In the genomic region with DNA sequence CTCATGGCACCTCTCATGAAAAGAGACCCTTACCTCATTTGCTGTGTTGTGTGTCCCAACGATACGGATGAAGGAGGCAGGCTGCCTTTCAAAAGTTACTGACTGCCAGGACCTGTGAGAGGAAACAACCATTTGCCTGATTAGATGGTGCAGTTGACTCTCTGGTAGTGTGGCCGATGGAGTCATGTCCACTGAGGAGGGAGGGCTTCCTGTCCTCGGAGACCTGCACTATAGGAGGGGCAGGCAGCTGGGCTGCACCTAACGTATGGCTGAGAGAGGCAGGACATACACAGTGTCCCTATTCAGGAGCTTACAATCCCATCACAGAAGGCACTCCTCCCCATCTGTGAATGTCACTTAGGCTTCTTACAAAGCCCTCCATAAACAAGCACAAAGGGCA, we compare ENCODE assay signal across 20 cellular contexts.
"Had no signal": no experiment of that assay in that cellular context is flagged by ENCODE, and none has a peak within 500 bp of the region (broad histone marks: within the 10 kb centered on the region; RNA-seq: fewer than 3 reads in every experiment).

No MANE protein-coding gene starts in this region.

- H3K4me1 ChIP-seq: lower lobe of right lung, spleen had no signal

- H2AFZ ChIP-seq: hepatocyte had no signal

- H3K27me3 ChIP-seq: hepatocyte, spleen, upper lobe of left lung had no signal

- H3K27ac ChIP-seq: hepatocyte, lower lobe of right lung, spleen, thoracic aorta, upper lobe of left lung had no signal

- H3K27ac Mint-ChIP-seq: activated naive CD8-positive, alpha-beta T cell; activated T-helper 1 cell treated with anti-CD3 and anti-CD28 coated beads, Interleukin-12 subunit alpha, Interleukin-12 subunit beta, Interleukin-2, Interleukin-4 antibody, amounts not matched to agents 30 ng/mL and 10 ng/mL and 1 ng/mL, durations not matched to agents 14 hours and 24 hours and 36 hours; stimulated activated memory B cell treated with anti-CD40 and anti-IgM and Interleukin-4, amounts not matched to agents 10 μg/mL and 1 μg/mL and 100 μg/mL, for 72 hours had no signal

- H3K4me3 ChIP-seq: hepatocyte, lower lobe of right lung, spleen, thoracic aorta, upper lobe of left lung had no signal

- H3K9me3 Mint-ChIP-seq: activated T-helper 1 cell treated with anti-CD3 and anti-CD28 coated beads, Interleukin-12 subunit alpha, Interleukin-12 subunit beta, Interleukin-2, Interleukin-4 antibody, amounts not matched to agents 30 ng/mL and 10 ng/mL and 1 ng/mL, durations not matched to agents 14 hours and 24 hours and 36 hours; nephron; stimulated activated memory B cell treated with anti-CD40 and anti-IgM and Interleukin-4, amounts not matched to agents 10 μg/mL and 1 μg/mL and 100 μg/mL, for 72 hours had no signal

- H3K4me2 ChIP-seq: hepatocyte had no signal

- H3K4me1 Mint-ChIP-seq: stimulated activated memory B cell treated with anti-CD40 and anti-IgM and Interleukin-4, amounts not matched to agents 10 μg/mL and 1 μg/mL and 100 μg/mL, for 72 hours had no signal

- H3K27me3 Mint-ChIP-seq: activated naive CD8-positive, alpha-beta T cell; stimulated activated memory B cell treated with anti-CD40 and anti-IgM and Interleukin-4, amounts not matched to agents 10 μg/mL and 1 μg/mL and 100 μg/mL, for 72 hours had no signal

- H3K36me3 ChIP-seq: thoracic aorta had no signal

- H3K4me3 Mint-ChIP-seq: activated naive CD8-positive, alpha-beta T cell; activated T-helper 1 cell treated with anti-CD3 and anti-CD28 coated beads, Interleukin-12 subunit alpha, Interleukin-12 subunit beta, Interleukin-2, Interleukin-4 antibody, amounts not matched to agents 30 ng/mL and 10 ng/mL and 1 ng/mL, durations not matched to agents 14 hours and 24 hours and 36 hours; nephron; stimulated activated memory B cell treated with anti-CD40 and anti-IgM and Interleukin-4, amounts not matched to agents 10 μg/mL and 1 μg/mL and 100 μg/mL, for 72 hours had no signal

- ATAC-seq: activated CD4-positive, CD25-positive, alpha-beta regulatory T cell treated with anti-CD3 and anti-CD28 coated beads, Interleukin-2, amount 50 U/mL, for 24 hours; left colon; lower lobe of right lung; stimulated activated memory B cell treated with anti-CD40 and anti-IgM and Interleukin-4, amounts not matched to agents 10 μg/mL and 1 μg/mL and 100 μg/mL, for 72 hours had no signal

- DNase-seq: activated CD4-positive, alpha-beta T cell treated with anti-CD3 and anti-CD28 coated beads, Interleukin-2, amount 50 U/mL, for 1 hour; activated T-cell treated with anti-CD3 and anti-CD28 coated beads for 4 hours; cerebellar nuclear complex; effector CD8-positive, alpha-beta T cell; left colon; lower lobe of right lung; midbrain; nucleus accumbens; retina; spleen; stimulated activated CD4-positive, alpha-beta T cell treated with anti-CD3 and anti-CD28 coated beads, Interleukin-4, amount 100 ng/mL, for 4 hours; T1000 had no signal

- H3K9me3 ChIP-seq: lower lobe of right lung, spleen, thoracic aorta, upper lobe of left lung had no signal
